Comparison of ENCODE assay signal across 10 cellular contexts in the genomic region with DNA sequence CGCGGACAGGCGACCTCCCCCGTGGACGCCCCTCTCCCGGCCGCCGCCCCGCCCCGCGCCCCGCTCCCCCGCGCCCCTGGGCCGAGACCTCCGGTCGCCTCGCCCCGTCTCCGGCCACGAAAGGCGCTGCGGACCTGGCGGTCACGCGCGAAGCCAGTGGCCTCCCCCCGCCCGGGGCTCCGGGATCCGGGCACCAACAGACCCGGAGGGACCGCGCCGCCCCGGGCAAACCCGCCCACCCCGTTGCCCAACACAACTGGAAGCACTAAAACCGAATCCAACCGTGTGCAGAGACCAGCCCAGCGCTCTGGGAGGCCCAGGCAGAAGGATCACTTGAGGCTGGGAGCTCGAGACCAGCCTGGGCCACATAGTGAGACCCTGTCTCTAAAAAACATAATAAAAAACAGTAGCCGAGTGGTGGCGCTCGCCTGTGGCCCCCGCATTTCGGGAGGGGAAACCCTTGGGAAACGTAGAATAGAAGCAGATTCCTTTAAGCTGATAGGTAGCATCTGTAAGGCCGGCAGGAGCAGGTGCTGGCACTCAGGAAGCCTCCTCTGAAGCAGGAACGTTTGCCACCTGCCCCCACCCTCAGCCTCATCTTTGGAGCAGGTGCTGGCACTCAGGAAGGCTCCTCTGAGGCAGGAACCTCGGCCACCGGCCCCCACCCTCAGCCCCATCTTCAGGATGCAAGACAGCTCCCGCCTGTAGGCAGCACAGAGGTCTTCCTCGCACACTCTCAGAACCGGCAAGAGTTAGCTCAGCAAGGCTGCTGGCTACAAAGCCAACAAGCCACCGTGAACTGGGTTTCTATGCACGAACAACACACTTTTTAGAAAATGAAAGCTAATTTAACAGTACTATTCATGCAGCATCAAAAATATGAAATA. TPM values are rescaled to one million over a fixed set of nuclear protein-coding genes. Genes with fewer than 3 reads are reported as not detected.
DNase-seq lines count a peak whose midpoint lies in the region; ATAC-seq and TF ChIP-seq lines count a peak whose summit lies in the region.
"Had no signal": no experiment of that assay in that cellular context is flagged by ENCODE, and none has a peak within 500 bp of the region (broad histone marks: within the 10 kb centered on the region; RNA-seq: fewer than 3 reads in every experiment).

No MANE protein-coding gene starts in this region.

- H3K27ac ChIP-seq in HEK293 (ENCODE audit: extremely low read depth, low read depth, low read length) (no peak overlapping the region), spleen (no peak overlapping the region)
- H3K27ac ChIP-seq: transverse colon had no signal

- no peaks in the 10 kb centered on the region for H3K36me3 Mint-ChIP-seq in activated CD4-positive, alpha-beta T cell treated with anti-CD3 and anti-CD28 coated beads for 36 hours (ENCODE audit: low read depth)
- H3K36me3 Mint-ChIP-seq in activated naive CD8-positive, alpha-beta T cell treated with anti-CD3 and anti-CD28 coated beads for 36 hours: no peaks in the 10 kb centered on the region

- peaks cover 49% of the 10 kb centered on the region for H3K27me3 Mint-ChIP-seq in activated CD4-positive, alpha-beta T cell treated with anti-CD3 and anti-CD28 coated beads for 36 hours
- peaks cover 67% of the 10 kb centered on the region for H3K27me3 Mint-ChIP-seq in activated naive CD8-positive, alpha-beta T cell treated with anti-CD3 and anti-CD28 coated beads for 36 hours

- TF ChIP-seq CTCF in HEK293 (tag by site-specific recombination; IDR thresholded peaks at IDR 0.05) (no peak), spleen (IDR thresholded peaks at IDR 0.05 in 8 of 11, conservative IDR thresholded peaks at IDR 0.05 in 3 of 11) (no peak)

- H3K27me3 ChIP-seq in spleen (replicated peaks in 1 of 7): peaks cover 3 to 96% (median 88%) of the 10 kb centered on the region in 7 donors

- intact Hi-C loops in activated CD4-positive, alpha-beta T cell treated with anti-CD3 and anti-CD28 coated beads for 36 hours (cut with DNase I, micrococcal nuclease): no loop called here
- intact Hi-C loops in spleen (cut with DNase I; ENCODE audit: low total_unique reads): no loop called here

- no peak for ATAC-seq in activated CD4-positive, alpha-beta T cell treated with anti-CD3 and anti-CD28 coated beads for 36 hours
- ATAC-seq in GM19351 (IDR thresholded peaks at IDR 0.05; ENCODE audit: unreplicated experiment): no peak

- TF ChIP-seq POLR2A in spleen (IDR thresholded peaks at IDR 0.05): no peak

- H3K9me3 ChIP-seq in HEK293 (ENCODE audit: control insufficient read depth, insufficient read depth, low read depth, low read length): no peaks in the 10 kb centered on the region
- H3K9me3 ChIP-seq in spleen: no peaks in the 10 kb centered on the region
- H3K9me3 ChIP-seq: transverse colon had no signal

- CTCF ChIA-PET in activated CD4-positive, alpha-beta T cell treated with anti-CD3 and anti-CD28 coated beads for 36 hours (lab: Charles Lee): interaction anchor here (0.7 to 1.1 kb wide), 4 partner anchors 9 to 340 kb away, joined by 3 read pairs; no protein-coding TSS in a partner anchor
- CTCF ChIA-PET in HEK293 (lab: Yijun Ruan, JAX): interaction anchor here (0.6 kb wide), 2 partner anchors 374 to 1113 kb away, joined by 4 to 5 read pairs; no protein-coding TSS in a partner anchor

- H3K27ac Mint-ChIP-seq in activated CD4-positive, alpha-beta T cell treated with anti-CD3 and anti-CD28 coated beads for 36 hours: no peak overlapping the region
- no peak overlapping the region for H3K27ac Mint-ChIP-seq in activated naive CD8-positive, alpha-beta T cell treated with anti-CD3 and anti-CD28 coated beads for 36 hours

- no peak overlapping the region for H3K4me3 Mint-ChIP-seq in activated CD4-positive, alpha-beta T cell treated with anti-CD3 and anti-CD28 coated beads for 36 hours
- H3K4me3 Mint-ChIP-seq in activated naive CD8-positive, alpha-beta T cell treated with anti-CD3 and anti-CD28 coated beads for 36 hours: peak overlapping the region; percentile 47

- no peaks in the 10 kb centered on the region for H3K9me3 Mint-ChIP-seq in activated CD4-positive, alpha-beta T cell treated with anti-CD3 and anti-CD28 coated beads for 36 hours (ENCODE audit: low read depth)
- H3K9me3 Mint-ChIP-seq in activated naive CD8-positive, alpha-beta T cell treated with anti-CD3 and anti-CD28 coated beads for 36 hours: no peaks in the 10 kb centered on the region

- DNase-seq in activated CD4-positive, alpha-beta T cell treated with anti-CD3 and anti-CD28 coated beads for 36 hours: peak; percentile 28
- DNase-seq in activated CD4-positive, alpha-beta T cell treated with anti-CD3 and anti-CD28 coated beads for 1 hour: no peak
- DNase-seq in activated naive CD8-positive, alpha-beta T cell treated with anti-CD3 and anti-CD28 coated beads for 36 hours: no peak
- DNase-seq in spleen (peak; percentile 76), RPMI8226 (no peak), cerebellar nuclear complex (lab: John Stamatoyannopoulos, UW) (no peak)
- DNase-seq: NCI-H2081 treated with DMSO at 0.1 percent for 48 hours, transverse colon had no signal

- H3K4me3 ChIP-seq in HEK293 (ENCODE audit: low read depth, low read length) (no peak overlapping the region), spleen (peak overlapping the region in 1 of 8 donors; percentile 50)

- H3K36me3 ChIP-seq in HEK293 (ENCODE audit: control insufficient read depth in 2 of 2, insufficient read depth in 1 of 2, low read length in 2 of 2) (no peaks in the 10 kb centered on the region), spleen (no peaks in the 10 kb centered on the region)
- H3K36me3 ChIP-seq: transverse colon had no signal

- 8 to 26% (median 16%) methylated on average over 19 to 57 of the region's 57 CpGs for WGBS in spleen, 5 donors

- H3K4me1 ChIP-seq in HEK293 (ENCODE audit: control insufficient read depth, insufficient read depth, low read length) (no peaks in the 10 kb centered on the region), spleen (peaks cover 24 to 73% (median 55%) of the 10 kb centered on the region in 6 donors)

- POLR2A ChIA-PET in activated CD4-positive, alpha-beta T cell treated with anti-CD3 and anti-CD28 coated beads for 36 hours (lab: Charles Lee): no interaction called here
- POLR2A ChIA-PET in HEK293 (lab: Yijun Ruan, JAX): no interaction called here

- peaks cover 32% of the 10 kb centered on the region for H3K4me1 Mint-ChIP-seq in activated CD4-positive, alpha-beta T cell treated with anti-CD3 and anti-CD28 coated beads for 36 hours
- peaks cover 34% of the 10 kb centered on the region for H3K4me1 Mint-ChIP-seq in activated naive CD8-positive, alpha-beta T cell treated with anti-CD3 and anti-CD28 coated beads for 36 hours

TF ChIP-seq in HEK293, 187 proteins besides CTCF, POLR2A, EP300 and RAD21:
- TF ChIP-seq, protein P1, sequence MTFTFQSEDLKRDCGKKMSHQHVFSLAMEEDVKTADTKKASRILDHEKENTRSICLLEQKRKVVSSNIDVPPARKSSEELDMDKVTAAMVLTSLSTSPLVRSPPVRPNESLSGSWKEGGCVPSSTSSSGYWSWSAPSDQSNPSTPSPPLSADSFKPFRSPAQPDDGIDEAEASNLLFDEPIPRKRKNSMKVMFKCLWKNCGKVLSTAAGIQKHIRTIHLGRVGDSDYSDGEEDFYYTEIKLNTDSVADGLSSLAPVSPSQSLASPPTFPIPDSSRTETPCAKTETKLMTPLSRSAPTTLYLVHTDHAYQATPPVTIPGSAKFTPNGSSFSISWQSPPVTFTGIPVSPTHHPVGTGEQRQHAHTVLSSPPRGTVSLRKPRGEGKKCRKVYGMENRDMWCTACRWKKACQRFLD (tag by site-specific recombination; IDR thresholded peaks at IDR 0.05): no peak
- no peak for TF ChIP-seq ZNF521 (tag by site-specific recombination; IDR thresholded peaks at IDR 0.05)
- TF ChIP-seq ZNF423 (tag by site-specific recombination; IDR thresholded peaks at IDR 0.05): no peak
- no peak for TF ChIP-seq KLF9 (tag by site-specific recombination; IDR thresholded peaks at IDR 0.05; ENCODE audit: low read depth)
- 0 out of 2 replicates have a peak, but pooled peaks have one; percentile 53 for TF ChIP-seq ZNF600 (tag by site-specific recombination; IDR thresholded peaks at IDR 0.05)

RNA-seq across cellular contexts. Expression of a gene that starts 4.6 kb away (rescaled TPM):
- total RNA-seq in activated CD4-positive, alpha-beta T cell treated with anti-CD3 and anti-CD28 coated beads for 36 hours: 1 to 10 TPM; 2.1 to 2.4 TPM
- 1 to 10 TPM; 2.1 to 2.4 TPM for total RNA-seq in activated naive CD8-positive, alpha-beta T cell treated with anti-CD3 and anti-CD28 coated beads for 36 hours
- 1 to 10 TPM; 1.0 to 3.2 (median 1.3) TPM for total RNA-seq in spleen
- polyA plus RNA-seq in spleen: 1 to 10 TPM; 1.5 to 1.8 (median 1.5) TPM

Comparison
In these comparisons a context has a peak if more than half of its experiments do, and no peak if none do; other contexts are left out.
1. DNase-seq: peak in activated CD4-positive, alpha-beta T cell treated with anti-CD3 and anti-CD28 coated beads for 36 hours (single experiment) and spleen (single experiment); none in activated CD4-positive, alpha-beta T cell treated with anti-CD3 and anti-CD28 coated beads for 1 hour (single experiment), activated naive CD8-positive, alpha-beta T cell treated with anti-CD3 and anti-CD28 coated beads for 36 hours (single experiment), RPMI8226 (single experiment) and cerebellar nuclear complex (0 of 2).